7 cellular contexts compared by ENCODE assay signal in genomic region chr18:79393626-79394401, GRCh38. TPM values are rescaled to one million over a fixed set of nuclear protein-coding genes. Genes with fewer than 3 reads are reported as not detected.
A peak's percentile ranks its signal among the peaks of the same experiment; 100 is the strongest.
DNase-seq lines count a peak whose midpoint lies in the region; ATAC-seq and TF ChIP-seq lines count a peak whose summit lies in the region.

No MANE protein-coding gene starts in this region.

- peaks cover 6% of the 10 kb centered on the region; the same call in 1 of the 2 replicates for H3F3A ChIP-seq in Loucy (ENCODE audit: low read depth)

- H3K4me3 ChIP-seq in GM12875 (ENCODE audit: low read depth, low read length) (peak overlapping the region; percentile 41), Loucy (ENCODE audit: low read length, poor library complexity, severe bottlenecking) (peak overlapping the region; percentile 82), colonic mucosa (peak overlapping the region; percentile 40)

- no peak for ATAC-seq in HG02970 (IDR thresholded peaks at IDR 0.05; ENCODE audit: low FRiP score, unreplicated experiment)

- no peaks in the 10 kb centered on the region for H3K27me3 ChIP-seq in Loucy (ENCODE audit: insufficient read depth, low read length, poor library complexity, severe bottlenecking)
- peaks cover 46% of the 10 kb centered on the region for H3K27me3 ChIP-seq in colonic mucosa

- peak overlapping the region; percentile 73 for H3K27ac ChIP-seq in colonic mucosa

- H3K4me2 ChIP-seq in Loucy (ENCODE audit: low read depth, low read length, poor library complexity, severe bottlenecking), result peak overlapping the region; percentile 83

- H3K79me2 ChIP-seq in Loucy (ENCODE audit: insufficient read depth, low read length), result peaks cover 11% of the 10 kb centered on the region; the same call in 1 of the 2 replicates

- TF ChIP-seq CTCF in GM12875 (IDR thresholded peaks at IDR 0.05; ENCODE audit: borderline replicate concordance, insufficient read depth, low read depth, low read length) (no peak), Loucy (conservative IDR thresholded peaks at IDR 0.05; ENCODE audit: low read length) (no peak), colonic mucosa (IDR thresholded peaks at IDR 0.05) (no peak)

- no peaks in the 10 kb centered on the region for H3K9me2 ChIP-seq in Loucy (replicated peaks; ENCODE audit: low read depth, low read length)

- H4K20me1 ChIP-seq in Loucy (ENCODE audit: insufficient read depth, low read length, poor library complexity, severe bottlenecking), result no peaks in the 10 kb centered on the region

- peak; percentile 65 for DNase-seq in T1000 (lab: John Stamatoyannopoulos, UW)
- DNase-seq in colonic mucosa, result peak; percentile 79
- DNase-seq in kidney glomerular epithelial cell (lab: John Stamatoyannopoulos, UW), result peak; percentile 50
- peak; percentile 52 for DNase-seq in stimulated activated CD4-positive, alpha-beta T cell treated with anti-CD3 and anti-CD28 coated beads, Interleukin-4, amount 100 ng/mL, for 1 hour

- no peaks in the 10 kb centered on the region for H3K36me3 ChIP-seq in Loucy (ENCODE audit: insufficient read depth, low read length)
- no peaks in the 10 kb centered on the region for H3K36me3 ChIP-seq in colonic mucosa

- H3K4me1 ChIP-seq in Loucy (ENCODE audit: insufficient read depth, low read length, poor library complexity, severe bottlenecking) (peaks cover 33% of the 10 kb centered on the region), colonic mucosa (peaks cover 4% of the 10 kb centered on the region)

- peak overlapping the region; percentile 70 for H2AFZ ChIP-seq in Loucy (ENCODE audit: low read length)

- H3K9ac ChIP-seq in Loucy (ENCODE audit: low read depth, low read length, poor library complexity, severe bottlenecking) (peak overlapping the region; percentile 57), colonic mucosa (ENCODE audit: low read depth in 2 of 2, low read length in 2 of 2) (peak overlapping the region; percentile 32 to 52)

- H3K9me3 ChIP-seq in Loucy (ENCODE audit: insufficient read depth, low read depth, low read length) (no peaks in the 10 kb centered on the region), colonic mucosa (no peaks in the 10 kb centered on the region)

- intact Hi-C loops in colonic mucosa (cut with DNase I), result no loop called here

RNA-seq across cellular contexts. Expression of gene NFATC1, which starts 1.9 kb away (rescaled TPM):
- total RNA-seq in colonic mucosa, result 1 to 10 TPM; 1.6 to 4.3 TPM
